1 cellular context compared by ENCODE assay signal in the genomic region with DNA sequence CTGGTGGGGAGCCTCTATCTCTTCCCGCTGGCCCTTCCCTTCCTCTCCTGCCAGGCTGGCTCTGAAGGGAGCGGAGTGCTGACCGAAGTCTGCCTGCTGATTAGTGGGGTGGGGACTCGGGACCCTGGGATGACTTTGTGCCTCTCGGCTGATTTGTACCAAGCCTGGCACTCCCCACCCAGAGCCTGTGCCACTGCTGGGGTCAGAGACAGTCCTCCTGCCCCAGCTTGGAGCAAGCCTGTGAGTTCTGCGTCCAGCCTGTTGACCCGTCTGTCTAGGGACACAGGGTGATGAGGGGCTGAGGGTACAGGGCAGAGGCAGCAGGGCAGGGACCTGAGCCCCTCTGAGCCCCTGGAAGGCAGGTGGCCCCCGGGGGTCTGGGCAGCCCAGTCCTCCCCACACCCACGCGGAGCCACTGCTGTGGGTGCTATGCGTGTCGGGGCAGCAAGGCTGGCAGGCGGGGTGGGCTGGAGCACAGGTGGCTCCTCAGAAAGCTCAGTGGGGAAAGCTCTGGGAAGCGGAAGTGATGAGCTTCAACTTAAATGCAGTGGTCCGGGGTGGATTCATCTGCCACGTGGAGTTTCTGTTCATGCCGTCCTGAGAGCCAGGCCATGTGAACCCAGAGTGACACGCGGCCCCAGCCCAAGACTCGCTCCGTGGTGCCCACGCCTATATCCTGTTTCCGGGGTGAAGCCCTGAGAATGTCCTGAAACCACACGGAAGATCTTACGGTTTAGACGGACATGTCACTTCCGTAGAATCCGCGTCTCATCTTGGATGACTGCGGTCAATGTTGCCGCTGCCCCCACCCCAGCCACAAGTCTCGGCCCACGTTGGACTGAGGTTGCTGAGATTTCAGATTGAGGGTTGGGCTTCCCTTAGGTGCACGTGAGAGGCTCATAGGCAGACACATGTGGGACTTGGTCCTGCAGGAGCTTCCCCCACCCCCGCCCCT.
TF ChIP-seq lines count a peak whose summit lies in the region.

No MANE protein-coding gene starts in this region.

TF ChIP-seq in HepG2, 621 proteins besides CTCF, POLR2A, EP300 and RAD21:
- TF ChIP-seq ZNF615 (CRISPR knock-in tag; IDR thresholded peaks at IDR 0.05; ENCODE audit: borderline replicate concordance) = no peak
- TF ChIP-seq ZNF264 (CRISPR knock-in tag; IDR thresholded peaks at IDR 0.05) = no peak
- TF ChIP-seq ZSCAN30 (CRISPR knock-in tag; IDR thresholded peaks at IDR 0.05) = no peak
- TF ChIP-seq AGO2 (optimal IDR thresholded peaks at IDR 0.05; ENCODE audit: low read depth, low read length) = peak; percentile 44
- TF ChIP-seq, protein P1, sequence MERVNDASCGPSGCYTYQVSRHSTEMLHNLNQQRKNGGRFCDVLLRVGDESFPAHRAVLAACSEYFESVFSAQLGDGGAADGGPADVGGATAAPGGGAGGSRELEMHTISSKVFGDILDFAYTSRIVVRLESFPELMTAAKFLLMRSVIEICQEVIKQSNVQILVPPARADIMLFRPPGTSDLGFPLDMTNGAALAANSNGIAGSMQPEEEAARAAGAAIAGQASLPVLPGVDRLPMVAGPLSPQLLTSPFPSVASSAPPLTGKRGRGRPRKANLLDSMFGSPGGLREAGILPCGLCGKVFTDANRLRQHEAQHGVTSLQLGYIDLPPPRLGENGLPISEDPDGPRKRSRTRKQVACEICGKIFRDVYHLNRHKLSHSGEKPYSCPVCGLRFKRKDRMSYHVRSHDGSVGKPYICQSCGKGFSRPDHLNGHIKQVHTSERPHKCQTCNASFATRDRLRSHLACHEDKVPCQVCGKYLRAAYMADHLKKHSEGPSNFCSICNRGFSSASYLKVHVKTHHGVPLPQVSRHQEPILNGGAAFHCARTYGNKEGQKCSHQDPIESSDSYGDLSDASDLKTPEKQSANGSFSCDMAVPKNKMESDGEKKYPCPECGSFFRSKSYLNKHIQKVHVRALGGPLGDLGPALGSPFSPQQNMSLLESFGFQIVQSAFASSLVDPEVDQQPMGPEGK (CRISPR knock-in tag; IDR thresholded peaks at IDR 0.05) = no peak
- 0 out of 2 replicates have a peak, but pooled peaks have one; percentile 24 for TF ChIP-seq TARDBP (CRISPR knock-in tag; IDR thresholded peaks at IDR 0.05)
TF ChIP-seq in HepG2: peak in this region for 2.
